Comparison of ENCODE assay signal across 8 cellular contexts in genomic region chr19:55654323-55654832, GRCh38. TPM values are rescaled to one million over a fixed set of nuclear protein-coding genes. Genes with fewer than 3 reads are reported as not detected.
DNase-seq lines count a peak whose midpoint lies in the region; ATAC-seq and TF ChIP-seq lines count a peak whose summit lies in the region.

No MANE protein-coding gene starts in this region.

- H3K4me3 Mint-ChIP-seq in activated CD4-positive, alpha-beta memory T cell treated with anti-CD3 and anti-CD28 coated beads for 36 hours = peak overlapping the region; percentile 93

- H3K27ac ChIP-seq in C4-2B (peak overlapping the region; percentile 100), dorsolateral prefrontal cortex (peak overlapping the region; percentile 95 to 100 (median 99)), liver (ENCODE audit: low read depth in 1 of 2, low read length in 2 of 2) (peak overlapping the region; percentile 94 to 96)

- TF ChIP-seq RAD21 in liver (IDR thresholded peaks at IDR 0.05) = no peak

- WGBS in liver = under 1% methylated on average over 49 of the region's 49 CpGs

- peaks cover 8 to 40% (median 36%) of the 10 kb centered on the region in 4 donors for H3K4me1 ChIP-seq in liver (ENCODE audit: control insufficient read depth in 4 of 4, insufficient read depth in 4 of 4, low read length in 3 of 4)

- peak overlapping the region; percentile 100 for H3K27ac Mint-ChIP-seq in activated CD4-positive, alpha-beta memory T cell treated with anti-CD3 and anti-CD28 coated beads for 36 hours

- TF ChIP-seq CTCF in C4-2B (conservative IDR thresholded peaks at IDR 0.05) (no peak), dorsolateral prefrontal cortex (IDR thresholded peaks at IDR 0.05 in 54 of 56, conservative IDR thresholded peaks at IDR 0.05 in 2 of 56; ENCODE audit: low read depth in 1 of 56, partially characterized antibody in 56 of 56) (no peak), liver (IDR thresholded peaks at IDR 0.05; ENCODE audit: low read depth, low read length, missing input control) (no peak)

- peaks cover 28% of the 10 kb centered on the region for H3K4me1 Mint-ChIP-seq in activated CD4-positive, alpha-beta memory T cell treated with anti-CD3 and anti-CD28 coated beads for 36 hours (ENCODE audit: low read depth)

- peaks cover 0 to 4% (median 0%) of the 10 kb centered on the region in 4 donors for H3K36me3 ChIP-seq in liver (ENCODE audit: control insufficient read depth in 4 of 4, insufficient read depth in 3 of 4, low read depth in 1 of 4, low read length in 3 of 4)

- peak overlapping the region; percentile 78 to 90 for H3K9ac ChIP-seq in liver (ENCODE audit: low read depth in 1 of 2, low read length in 2 of 2)

- no peaks in the 10 kb centered on the region for H3K9me3 Mint-ChIP-seq in activated CD4-positive, alpha-beta memory T cell treated with anti-CD3 and anti-CD28 coated beads for 36 hours

- H3K36me3 Mint-ChIP-seq in activated CD4-positive, alpha-beta memory T cell treated with anti-CD3 and anti-CD28 coated beads for 36 hours = peaks cover 25% of the 10 kb centered on the region

- peak; percentile 47 for ATAC-seq in GM19455 (IDR thresholded peaks at IDR 0.05; ENCODE audit: unreplicated experiment)
- peak; percentile 20 for ATAC-seq in HG03575 (IDR thresholded peaks at IDR 0.05; ENCODE audit: extremely low read depth, insufficient number of reproducible peaks, low FRiP score, unreplicated experiment)

- POLR2A ChIA-PET in activated CD4-positive, alpha-beta memory T cell treated with anti-CD3 and anti-CD28 coated beads for 36 hours (lab: Charles Lee) = interaction anchor here (0.7 to 1.7 kb wide), 7 partner anchors 11 to 315 kb away, joined by 3 to 19 read pairs (median 4); partner anchors contain the start of genes FIZ1, KMT5C, UBE2S and ZNF581

- H3K4me3 ChIP-seq in dorsolateral prefrontal cortex (peak overlapping the region; percentile 55 to 100 (median 95)), liver (ENCODE audit: low read depth in 1 of 3, low read length in 3 of 3) (peak overlapping the region; percentile 76 to 89 (median 78))

- DNase-seq in NCI-H82 (lab: John Stamatoyannopoulos, UW) = peak; percentile 99
- DNase-seq in activated CD4-positive, alpha-beta memory T cell treated with anti-CD3 and anti-CD28 coated beads for 36 hours = peak; percentile 100
- peak; percentile 96 to 99 (median 98) for DNase-seq in dorsolateral prefrontal cortex
- DNase-seq in stimulated activated CD4-positive, alpha-beta T cell treated with anti-CD3 and anti-CD28 coated beads, Interleukin-2, amount 100 ng/mL, for 48 hours = peak; percentile 96 to 98

- no peaks in the 10 kb centered on the region for H3K27me3 ChIP-seq in dorsolateral prefrontal cortex
- H3K27me3 ChIP-seq in liver (ENCODE audit: control insufficient read depth in 4 of 4, insufficient read depth in 4 of 4, low read length in 3 of 4) = no peaks in the 10 kb centered on the region

- H3K27me3 Mint-ChIP-seq in activated CD4-positive, alpha-beta memory T cell treated with anti-CD3 and anti-CD28 coated beads for 36 hours = no peaks in the 10 kb centered on the region

- intact Hi-C loops in activated CD4-positive, alpha-beta memory T cell treated with anti-CD3 and anti-CD28 coated beads for 36 hours (cut with micrococcal nuclease) = loop anchor here (1.0 to 10.0 kb wide), 9 partner anchors 11 to 1462 kb away; partner anchors contain the start of genes FIZ1, LENG8, RPL28 and TSEN34
- intact Hi-C loops in dorsolateral prefrontal cortex (cut with DNase I) = loop anchor here in 1 of 2 donors (5.0 kb wide), 1 partner anchor 537 kb away; the partner anchor contains the start of gene PPP1R12C

- CTCF ChIA-PET in activated CD4-positive, alpha-beta memory T cell treated with anti-CD3 and anti-CD28 coated beads for 36 hours (lab: Charles Lee) = interaction anchor here (0.7 to 2.3 kb wide), 14 partner anchors 8 to 404 kb away, joined by 3 to 31 read pairs (median 5); partner anchors contain the start of genes FIZ1 and ZNF581

- no peaks in the 10 kb centered on the region for H3K9me3 ChIP-seq in liver (ENCODE audit: control insufficient read depth in 4 of 4, low read length in 3 of 4)

TF ChIP-seq in liver, 16 proteins besides CTCF, POLR2A, EP300 and RAD21 (continues in another document):
- TF ChIP-seq JUND (IDR thresholded peaks at IDR 0.05) (no peak), MAX (IDR thresholded peaks at IDR 0.05) (no peak), FOXA2 (IDR thresholded peaks at IDR 0.05) (no peak), RXRA (IDR thresholded peaks at IDR 0.05) (no peak), EGR1 (IDR thresholded peaks at IDR 0.05; ENCODE audit: low read depth in 2 of 2) (peak; percentile 23 to 53), REST (IDR thresholded peaks at IDR 0.05) (no peak), NR2F2 (IDR thresholded peaks at IDR 0.05) (no peak), ZBTB33 (IDR thresholded peaks at IDR 0.05) (peak; percentile 96), SP1 (IDR thresholded peaks at IDR 0.05) (no peak), YY1 (IDR thresholded peaks at IDR 0.05) (no peak), ATF3 (IDR thresholded peaks at IDR 0.05) (no peak), FOXA1 (IDR thresholded peaks at IDR 0.05) (peak; percentile 41), TAF1 (conservative IDR thresholded peaks at IDR 0.05) (no peak), HNF4G (IDR thresholded peaks at IDR 0.05) (peak; percentile 93)

RNA-seq across cellular contexts. Expression of gene U2AF2, which starts 0.5 kb away (rescaled TPM):
- total RNA-seq in activated CD4-positive, alpha-beta memory T cell treated with anti-CD3 and anti-CD28 coated beads for 36 hours = 100 to 1,000 TPM; 249 to 251 TPM
- 100 to 1,000 TPM in 114 of 120 experiments, 10 to 100 TPM in 6; 93.5 to 161 (median 125) TPM for total RNA-seq in dorsolateral prefrontal cortex
- 10 to 100 TPM; 49.4 to 66.6 TPM for total RNA-seq in liver
- polyA plus RNA-seq in liver = 10 to 100 TPM in 1 of 2 donors, 1 to 10 TPM in 1; 8.6 to 53.1 TPM

RNA-seq across cellular contexts. Expression of gene CCDC106, which starts 6.4 kb away (rescaled TPM):
- total RNA-seq in activated CD4-positive, alpha-beta memory T cell treated with anti-CD3 and anti-CD28 coated beads for 36 hours = 1 to 10 TPM; 3.6 to 4.0 TPM
- total RNA-seq in dorsolateral prefrontal cortex = 10 to 100 TPM; 20.1 to 58.1 (median 36.1) TPM
- total RNA-seq in liver = 1 to 10 TPM; 3.6 to 5.6 TPM
- polyA plus RNA-seq in liver = 10 to 100 TPM in 1 of 2 donors, 1 to 10 TPM in 1; 6.1 to 13.5 TPM

RNA-seq across cellular contexts. Expression of gene ZNF581, which starts 10.9 kb away (rescaled TPM):
- total RNA-seq in activated CD4-positive, alpha-beta memory T cell treated with anti-CD3 and anti-CD28 coated beads for 36 hours = 10 to 100 TPM; 19.2 to 20.1 TPM
- total RNA-seq in dorsolateral prefrontal cortex (10 to 100 TPM in 48 of 120 experiments, 1 to 10 TPM in 72; 5.2 to 15.2 (median 9.6) TPM), liver (1 to 10 TPM; 2.1 to 7.3 TPM)
- 1 to 10 TPM; 4.8 to 5.6 TPM for polyA plus RNA-seq in liver

RNA-seq across cellular contexts. Expression of gene ZNF580, which starts 13.6 kb away (rescaled TPM):
- 10 to 100 TPM; 23.4 to 23.5 TPM for total RNA-seq in activated CD4-positive, alpha-beta memory T cell treated with anti-CD3 and anti-CD28 coated beads for 36 hours
- 10 to 100 TPM; 28.3 to 56.4 (median 40.1) TPM for total RNA-seq in dorsolateral prefrontal cortex
- total RNA-seq in liver = 1 to 10 TPM; 2.6 to 5.0 TPM
- 1 to 10 TPM; 5.1 to 5.2 TPM for polyA plus RNA-seq in liver

RNA-seq across cellular contexts. Expression of gene EPN1, which starts 20.6 kb away (rescaled TPM):
- 10 to 100 TPM; 36.0 to 36.1 TPM for total RNA-seq in activated CD4-positive, alpha-beta memory T cell treated with anti-CD3 and anti-CD28 coated beads for 36 hours
- total RNA-seq in dorsolateral prefrontal cortex (100 to 1,000 TPM in 119 of 120 experiments, 10 to 100 TPM in 1; 99.1 to 200 (median 154) TPM), liver (100 to 1,000 TPM in 1 of 2 donors, 10 to 100 TPM in 1; 49.0 to 107 TPM)
- 100 to 1,000 TPM in 1 of 2 donors, 10 to 100 TPM in 1; 18.6 to 117 TPM for polyA plus RNA-seq in liver

Comparison
In these comparisons a context has a peak if more than half of its experiments do, and no peak if none do; other contexts are left out.
1. Peak in every context shown above with its lines: DNase-seq, ATAC-seq, H3K4me3 ChIP-seq and H3K27ac ChIP-seq.